ENCODE assay signal across 21 cellular contexts in the genomic region with DNA sequence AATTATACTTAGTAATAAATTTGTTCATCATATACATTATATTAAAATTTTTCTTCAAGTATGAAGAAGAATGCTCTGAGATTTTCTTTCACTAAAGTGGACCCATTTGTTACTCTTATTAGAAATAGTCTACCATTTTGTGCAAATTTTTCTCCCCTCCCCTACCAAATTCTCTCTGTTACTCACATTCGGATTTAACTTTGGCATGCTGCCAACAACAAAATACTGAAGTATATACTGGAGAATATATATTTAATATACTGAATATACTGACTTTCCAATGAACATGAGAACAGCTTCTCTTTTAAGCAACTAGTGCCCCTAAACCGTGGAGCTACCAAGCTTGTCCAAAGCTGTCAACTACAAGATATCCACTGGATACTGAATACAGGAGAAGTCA.
"Had no signal": no experiment of that assay in that cellular context is flagged by ENCODE, and none has a peak within 500 bp of the region (broad histone marks: within the 10 kb centered on the region; RNA-seq: fewer than 3 reads in every experiment).

No MANE protein-coding gene starts in this region.

- H3K4me3 Mint-ChIP-seq: activated B cell treated with CpG ODN at 0.5 μM for 24 hours; activated CD4-positive, alpha-beta T cell treated with anti-CD3 and anti-CD28 coated beads, Interleukin-2, amount 10 ng/mL, durations not matched to agents 24 days and 14 days; activated CD8-positive, alpha-beta memory T cell treated with anti-CD3 and anti-CD28 coated beads, Interleukin-2, amount 10 ng/mL, durations not matched to agents 7 days and 5 days; activated naive CD4-positive, alpha-beta T cell treated with anti-CD3 and anti-CD28 coated beads, Interleukin-2, amount 50 U/mL, for 24 hours; activated T-cell treated with anti-CD3 and anti-CD28 coated beads, Interleukin-2, amount 50 U/mL, for 24 hours; activated T-helper 1 cell treated with anti-CD3 and anti-CD28 coated beads, Interleukin-12 subunit alpha, Interleukin-12 subunit beta, Interleukin-2, Interleukin-4 antibody, amounts not matched to agents 30 ng/mL and 10 ng/mL and 1 ng/mL, durations not matched to agents 14 hours and 24 hours and 36 hours had no signal

- ATAC-seq: activated CD8-positive, alpha-beta memory T cell treated with anti-CD3 and anti-CD28 coated beads, Interleukin-2, amount 10 ng/mL, durations not matched to agents 7 days and 5 days had no signal

- H3K4me1 Mint-ChIP-seq: activated B cell treated with CpG ODN at 0.5 μM for 24 hours; activated CD8-positive, alpha-beta memory T cell treated with anti-CD3 and anti-CD28 coated beads, Interleukin-2, amount 10 ng/mL, durations not matched to agents 7 days and 5 days had no signal

- H3K27ac Mint-ChIP-seq: activated B cell treated with CpG ODN at 0.5 μM for 24 hours; activated CD4-positive, alpha-beta T cell treated with anti-CD3 and anti-CD28 coated beads, Interleukin-2, amount 10 ng/mL, durations not matched to agents 24 days and 14 days; activated CD8-positive, alpha-beta memory T cell treated with anti-CD3 and anti-CD28 coated beads, Interleukin-2, amount 10 ng/mL, durations not matched to agents 7 days and 5 days; activated naive CD4-positive, alpha-beta T cell treated with anti-CD3 and anti-CD28 coated beads, Interleukin-2, amount 50 U/mL, for 24 hours; activated T-cell treated with anti-CD3 and anti-CD28 coated beads, Interleukin-2, amount 50 U/mL, for 24 hours; activated T-helper 1 cell treated with anti-CD3 and anti-CD28 coated beads, Interleukin-12 subunit alpha, Interleukin-12 subunit beta, Interleukin-2, Interleukin-4 antibody, amounts not matched to agents 30 ng/mL and 10 ng/mL and 1 ng/mL, durations not matched to agents 14 hours and 24 hours and 36 hours had no signal

- H3K27ac ChIP-seq: KMS-11 had no signal

- H3K27me3 Mint-ChIP-seq: activated B cell treated with CpG ODN at 0.5 μM for 24 hours; activated CD4-positive, alpha-beta T cell treated with anti-CD3 and anti-CD28 coated beads, Interleukin-2, amount 10 ng/mL, durations not matched to agents 24 days and 14 days; activated CD8-positive, alpha-beta memory T cell treated with anti-CD3 and anti-CD28 coated beads, Interleukin-2, amount 10 ng/mL, durations not matched to agents 7 days and 5 days; activated naive CD4-positive, alpha-beta T cell treated with anti-CD3 and anti-CD28 coated beads, Interleukin-2, amount 50 U/mL, for 24 hours; activated T-cell treated with anti-CD3 and anti-CD28 coated beads, Interleukin-2, amount 50 U/mL, for 24 hours; brain had no signal

- H3K4me2 ChIP-seq: KMS-11 had no signal

- H3K9me3 Mint-ChIP-seq: activated B cell treated with CpG ODN at 0.5 μM for 24 hours; activated CD4-positive, alpha-beta T cell treated with anti-CD3 and anti-CD28 coated beads, Interleukin-2, amount 10 ng/mL, durations not matched to agents 24 days and 14 days; activated naive CD4-positive, alpha-beta T cell treated with anti-CD3 and anti-CD28 coated beads, Interleukin-2, amount 50 U/mL, for 24 hours; activated T-cell treated with anti-CD3 and anti-CD28 coated beads, Interleukin-2, amount 50 U/mL, for 24 hours; activated T-helper 1 cell treated with anti-CD3 and anti-CD28 coated beads, Interleukin-12 subunit alpha, Interleukin-12 subunit beta, Interleukin-2, Interleukin-4 antibody, amounts not matched to agents 30 ng/mL and 10 ng/mL and 1 ng/mL, durations not matched to agents 14 hours and 24 hours and 36 hours; brain had no signal

- H3K9ac ChIP-seq: KMS-11 had no signal

- DNase-seq: activated B cell treated with CpG ODN at 0.5 μM for 24 hours; activated CD4-positive, alpha-beta T cell treated with anti-CD3 and anti-CD28 coated beads for 1 hour; activated CD4-positive, alpha-beta T cell treated with anti-CD3 and anti-CD28 coated beads, Interleukin-2, amount 50 U/mL, for 48 hours; activated CD8-positive, alpha-beta memory T cell treated with anti-CD3 and anti-CD28 coated beads, Interleukin-2, amount 10 ng/mL, durations not matched to agents 7 days and 5 days; activated effector memory CD4-positive, alpha-beta T cell treated with Interleukin-2 at 50 U/mL for 16 hours; activated T-cell treated with anti-CD3 and anti-CD28 coated beads, Interleukin-2, amount 50 U/mL, for 24 hours; amniotic stem cell; NCI-H1092; NCI-H1930; NCI-H2107; NCI-H2171 treated with DMSO at 0.1 percent for 48 hours; NCI-H345; NCI-H510A treated with DMSO at 0.1 percent for 48 hours; NCI-H69; SIG-M5; T1000 had no signal
